ENCODE assay signal across 15 cellular contexts in genomic region chr20:56796345-56796744, GRCh38.
"Had no signal": no experiment of that assay in that cellular context is flagged by ENCODE, and none has a peak within 500 bp of the region (broad histone marks: within the 10 kb centered on the region; RNA-seq: fewer than 3 reads in every experiment).

No MANE protein-coding gene starts in this region.

- H3K4me3 ChIP-seq: dorsolateral prefrontal cortex, heart left ventricle, left ventricle myocardium inferior had no signal

- ATAC-seq: activated T-helper 17 cell treated with anti-CD3 and anti-CD28 coated beads, Interleukin-2, amount 50 U/mL, for 72 hours; heart left ventricle; stimulated activated naive B cell treated with anti-CD40 and anti-IgM and Interleukin-4, amounts not matched to agents 10 μg/mL and 1 μg/mL and 100 μg/mL, for 72 hours had no signal

- H3K4me1 ChIP-seq: heart left ventricle, left ventricle myocardium inferior had no signal

- H3K27ac ChIP-seq: dorsolateral prefrontal cortex, heart left ventricle, left ventricle myocardium inferior had no signal

- H3K36me3 ChIP-seq: heart left ventricle, left ventricle myocardium inferior had no signal

- DNase-seq: activated B cell treated with CpG ODN at 0.5 μM for 24 hours; activated CD4-positive, alpha-beta memory T cell treated with anti-CD3 and anti-CD28 coated beads for 36 hours; activated CD4-positive, alpha-beta T cell treated with anti-CD3 and anti-CD28 coated beads for 4 hours; activated naive CD4-positive, alpha-beta T cell; activated naive CD8-positive, alpha-beta T cell treated with anti-CD3 and anti-CD28 coated beads for 36 hours; amygdala; dorsolateral prefrontal cortex; erythroblast; foreskin melanocyte; heart left ventricle; left ventricle myocardium inferior; occipital lobe; posterior cingulate gyrus; stimulated activated naive B cell treated with anti-CD40 and anti-IgM and Interleukin-4, amounts not matched to agents 10 μg/mL and 1 μg/mL and 100 μg/mL, for 72 hours had no signal
